ENCODE assay signal across 13 cellular contexts in the genomic region with DNA sequence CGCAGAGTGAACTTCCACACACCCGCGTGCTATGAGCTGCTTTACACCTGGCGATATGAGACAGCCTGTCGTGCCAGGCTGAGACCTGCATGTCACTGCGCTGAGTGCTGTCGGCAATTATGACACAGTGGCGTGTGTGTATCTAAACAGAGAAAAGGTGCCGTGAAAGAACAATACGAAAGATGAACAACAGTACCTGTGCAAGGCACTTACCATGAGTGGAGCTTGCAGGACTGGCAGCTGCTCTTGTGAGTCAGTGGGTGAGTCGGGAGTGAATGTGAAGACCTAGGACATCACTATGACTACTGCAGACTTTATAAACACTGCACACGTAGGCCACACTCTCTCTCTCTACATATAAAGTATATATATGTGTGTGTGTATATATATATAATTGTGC.
A peak's percentile ranks its signal among the peaks of the same experiment; 100 is the strongest.
DNase-seq lines count a peak whose midpoint lies in the region; ATAC-seq and TF ChIP-seq lines count a peak whose summit lies in the region.
"Had no signal": no experiment of that assay in that cellular context is flagged by ENCODE, and none has a peak within 500 bp of the region (broad histone marks: within the 10 kb centered on the region; RNA-seq: fewer than 3 reads in every experiment).

No MANE protein-coding gene starts in this region.

- H3K4me3 Mint-ChIP-seq in activated CD4-positive, alpha-beta T cell treated with anti-CD3 and anti-CD28 coated beads for 36 hours = no peak overlapping the region

- POLR2A ChIA-PET in activated CD4-positive, alpha-beta T cell treated with anti-CD3 and anti-CD28 coated beads for 36 hours (lab: Charles Lee) = interaction anchor here (0.6 to 3.4 kb wide), 6 partner anchors 8 to 167 kb away, joined by 3 to 28 read pairs (median 4); a partner anchor contains a TSS
- POLR2A ChIA-PET in IMR-90 (lab: Charles Lee; ENCODE audit: unreplicated experiment) = no interaction called here

- CTCF ChIA-PET in activated CD4-positive, alpha-beta T cell treated with anti-CD3 and anti-CD28 coated beads for 36 hours (lab: Charles Lee) = interaction anchor here (0.8 to 2.5 kb wide), 6 partner anchors 9 to 201 kb away, joined by 3 to 6 read pairs (median 4); a partner anchor contains a TSS
- CTCF ChIA-PET in IMR-90 (lab: Yijun Ruan, JAX) = no interaction called here

- peak overlapping the region; percentile 96 for H3K27ac Mint-ChIP-seq in activated CD4-positive, alpha-beta T cell treated with anti-CD3 and anti-CD28 coated beads for 36 hours

- no peak overlapping the region for H3K27ac ChIP-seq in IMR-90 (ENCODE audit: insufficient read depth, low read length)
- H3K27ac ChIP-seq: dorsolateral prefrontal cortex, KMS-11, vagina had no signal

- H2AK9ac ChIP-seq in IMR-90 (replicated peaks; ENCODE audit: low read depth, low read length, poor library complexity) = no peak overlapping the region

- ATAC-seq in activated CD4-positive, alpha-beta T cell treated with anti-CD3 and anti-CD28 coated beads for 36 hours = peak; percentile 42
- ATAC-seq in IMR-90 (ENCODE audit: low read depth) = no peak; the same call in 1 of the 2 replicates
- ATAC-seq in GM21367 (IDR thresholded peaks at IDR 0.05; ENCODE audit: unreplicated experiment) = no peak
- no peak for ATAC-seq in HG03460 (IDR thresholded peaks at IDR 0.05; ENCODE audit: unreplicated experiment)

- no peak overlapping the region for H4K8ac ChIP-seq in IMR-90 (ENCODE audit: low read depth in 2 of 2, low read length in 2 of 2)

- intact Hi-C loops in activated CD4-positive, alpha-beta T cell treated with anti-CD3 and anti-CD28 coated beads for 36 hours (cut with DNase I, micrococcal nuclease) = loop anchor here (2.0 to 10.0 kb wide), 6 partner anchors 13 to 461 kb away; a partner anchor contains a TSS
- intact Hi-C loops in IMR-90 (cut with micrococcal nuclease) = loop anchor here (5.0 kb wide), 1 partner anchor 69 kb away; a partner anchor contains a TSS

- H3K4me2 ChIP-seq in IMR-90 (ENCODE audit: low read depth, low read length) = no peak overlapping the region
- H3K4me2 ChIP-seq: KMS-11 had no signal

- peak; percentile 74 for DNase-seq in activated CD4-positive, alpha-beta T cell treated with anti-CD3 and anti-CD28 coated beads for 36 hours
- DNase-seq in activated CD4-positive, alpha-beta T cell treated with anti-CD3 and anti-CD28 coated beads for 4 hours = no peak
- DNase-seq in IMR-90 (peak; percentile 86), kidney tubule cell (ENCODE audit: low spot score) (peak; percentile 80), ACHN (no peak)
- peak; percentile 54 for DNase-seq in activated naive CD4-positive, alpha-beta T cell treated with anti-CD3 and anti-CD28 coated beads, Interleukin-2, amount 50 U/mL, for 16 hours
- DNase-seq: dorsolateral prefrontal cortex, GOT3, NCI-H2107 had no signal

- H3K36me3 ChIP-seq in IMR-90 (ENCODE audit: control insufficient read depth, insufficient read depth, low read length) = no peaks in the 10 kb centered on the region
- H3K36me3 ChIP-seq: vagina had no signal

- no peak for TF ChIP-seq RAD21 in IMR-90 (IDR thresholded peaks at IDR 0.05; ENCODE audit: low read length)

- no TSS peak for BruUV-seq in IMR-90 (replicated peaks; lab: Mats Ljungman, UMichigan)

- peaks cover 4% of the 10 kb centered on the region for H3K27me3 Mint-ChIP-seq in activated CD4-positive, alpha-beta T cell treated with anti-CD3 and anti-CD28 coated beads for 36 hours

- no peak overlapping the region for H2AK5ac ChIP-seq in IMR-90 (ENCODE audit: low read depth, low read length)

- no peak overlapping the region for H3K14ac ChIP-seq in IMR-90 (replicated peaks; ENCODE audit: low read depth, low read length)

- H2BK5ac ChIP-seq in IMR-90 (ENCODE audit: low read depth, low read length, poor library complexity, severe bottlenecking) = no peak overlapping the region

- H3K23ac ChIP-seq in IMR-90 (ENCODE audit: low read depth, low read length) = no peak overlapping the region

- H3K9ac ChIP-seq in IMR-90 (ENCODE audit: low read depth, low read length) = no peak overlapping the region
- H3K9ac ChIP-seq: KMS-11 had no signal

- no peaks in the 10 kb centered on the region for H3K9me3 ChIP-seq in IMR-90 (ENCODE audit: control insufficient read depth, insufficient read depth, low read length)
- H3K9me3 ChIP-seq: vagina had no signal

- H4K91ac ChIP-seq in IMR-90 (ENCODE audit: insufficient read depth, low read depth, low read length) = no peak overlapping the region

- no peak overlapping the region for H2BK15ac ChIP-seq in IMR-90 (ENCODE audit: low read depth, low read length)

- no peak overlapping the region for H3K56ac ChIP-seq in IMR-90 (ENCODE audit: extremely low read depth, insufficient read depth, low read length)

- no peak overlapping the region for H2AFZ ChIP-seq in IMR-90 (replicated peaks; ENCODE audit: low read length, poor library complexity)

- H3K9me3 Mint-ChIP-seq in activated CD4-positive, alpha-beta T cell treated with anti-CD3 and anti-CD28 coated beads for 36 hours (ENCODE audit: low read depth) = no peaks in the 10 kb centered on the region

- dilution Hi-C loops in IMR-90 (cut with HindIII; ENCODE audit: low sequenced_read_pairs, unreplicated experiment) = no loop called here

- H4K20me1 ChIP-seq in IMR-90 (ENCODE audit: insufficient read depth, low read length) = no peaks in the 10 kb centered on the region

- in situ Hi-C loops in IMR-90 (cut with MboI; ENCODE audit: low sequenced_read_pairs) = no loop called here
- in situ Hi-C loops in ACHN (cut with HindIII; ENCODE audit: low pct_ligation_motif_present, low pct_unique_long_range_greater_than_20kb, low sequenced_read_pairs) = no loop called here

- H2BK20ac ChIP-seq in IMR-90 (ENCODE audit: low read depth, low read length) = no peak overlapping the region

- no peak for TF ChIP-seq CTCF in IMR-90 (conservative IDR thresholded peaks at IDR 0.05; ENCODE audit: low read depth, low read length)

- TF ChIP-seq POLR2A in IMR-90 (IDR thresholded peaks at IDR 0.05; ENCODE audit: low read depth, low read length) = no peak

- H3K27me3 ChIP-seq in IMR-90 (ENCODE audit: control insufficient read depth, insufficient read depth, low read length) = no peaks in the 10 kb centered on the region
- H3K27me3 ChIP-seq: vagina had no signal

- H3K18ac ChIP-seq in IMR-90 (ENCODE audit: low read depth, low read length) = no peak overlapping the region

- no peak overlapping the region for H4K5ac ChIP-seq in IMR-90 (ENCODE audit: low read depth, low read length)

- WGBS in IMR-90 (ENCODE audit: extremely low coverage in 2 of 2, insufficient read length in 1 of 2), 2 experiments = 91% methylated on average over 5 of the region's 12 CpGs; no CpG with 5 or more reads in 1 of the 2 experiments

- H3K79me1 ChIP-seq in IMR-90 (ENCODE audit: low read depth in 1 of 2, low read length in 2 of 2) = no peaks in the 10 kb centered on the region

- H3K9me1 ChIP-seq in IMR-90 (ENCODE audit: insufficient read depth, low read length) = peaks cover 3% of the 10 kb centered on the region; the same call in 1 of the 2 replicates

- no peak overlapping the region for H3K4me3 ChIP-seq in IMR-90 (ENCODE audit: insufficient read depth, low read depth, low read length)
- H3K4me3 ChIP-seq: dorsolateral prefrontal cortex, vagina had no signal

- H3K36me3 Mint-ChIP-seq in activated CD4-positive, alpha-beta T cell treated with anti-CD3 and anti-CD28 coated beads for 36 hours (ENCODE audit: low read depth) = peaks cover 2% of the 10 kb centered on the region

- H3K4me1 Mint-ChIP-seq in activated CD4-positive, alpha-beta T cell treated with anti-CD3 and anti-CD28 coated beads for 36 hours = peaks cover 70% of the 10 kb centered on the region

- no peak overlapping the region for H3K4ac ChIP-seq in IMR-90 (ENCODE audit: low read depth, low read length)

- H2BK120ac ChIP-seq in IMR-90 (ENCODE audit: low read depth, low read length) = no peak overlapping the region

- peaks cover 7% of the 10 kb centered on the region for H3K4me1 ChIP-seq in IMR-90 (ENCODE audit: control insufficient read depth, insufficient read depth, low read length)

TF ChIP-seq in IMR-90, 13 proteins besides CTCF, POLR2A, EP300 and RAD21:
- no peak for TF ChIP-seq MAZ (IDR thresholded peaks at IDR 0.05; ENCODE audit: borderline replicate concordance, low read depth, low read length)
- peak; percentile 30; the same call in 1 of the 2 replicates for TF ChIP-seq FOS (IDR thresholded peaks at IDR 0.05; ENCODE audit: low read depth, low read length)

Comparison
In these comparisons a context has a peak if more than half of its experiments do, and no peak if none do; other contexts are left out.
1. DNase-seq: peak in activated CD4-positive, alpha-beta T cell treated with anti-CD3 and anti-CD28 coated beads for 36 hours (single experiment), IMR-90 (single experiment), activated naive CD4-positive, alpha-beta T cell treated with anti-CD3 and anti-CD28 coated beads, Interleukin-2, amount 50 U/mL, for 16 hours (single experiment) and kidney tubule cell (single experiment); none in activated CD4-positive, alpha-beta T cell treated with anti-CD3 and anti-CD28 coated beads for 4 hours (0 of 2) and ACHN (single experiment).